In genomic region chr21:42336065-42336464, GRCh38 we compare ENCODE assay signal across 1 cellular context.
TF ChIP-seq lines count a peak whose summit lies in the region.

No MANE protein-coding gene starts in this region.

TF ChIP-seq in K562, 482 proteins besides CTCF, POLR2A, EP300 and RAD21:
- TF ChIP-seq NUFIP1 (IDR thresholded peaks at IDR 0.05; ENCODE audit: partially characterized antibody) (no peak), PRDM10 (IDR thresholded peaks at IDR 0.05; ENCODE audit: partially characterized antibody) (peak; percentile 67), ESRRA (IDR thresholded peaks at IDR 0.05; ENCODE audit: borderline replicate concordance, low read depth) (no peak), MXD1 (CRISPR knock-in tag; IDR thresholded peaks at IDR 0.05; ENCODE audit: borderline replicate concordance, poor library complexity, severe bottlenecking) (no peak), ZNF280A (IDR thresholded peaks at IDR 0.05; ENCODE audit: low read depth, partially characterized antibody) (no peak), DEAF1 (CRISPR knock-in tag; IDR thresholded peaks at IDR 0.05) (no peak), RHOXF2B (CRISPR knock-in tag; conservative IDR thresholded peaks at IDR 0.05) (no peak), NCOR1 (IDR thresholded peaks at IDR 0.05) (no peak)
